32 cellular contexts compared by ENCODE assay signal in genomic region chr11:77515483-77515882, GRCh38. TPM values are rescaled to one million over a fixed set of nuclear protein-coding genes. Genes with fewer than 3 reads are reported as not detected.
A peak's percentile ranks its signal among the peaks of the same experiment; 100 is the strongest.
DNase-seq lines count a peak whose midpoint lies in the region; ATAC-seq, FAIRE-seq and TF ChIP-seq lines count a peak whose summit lies in the region.
"Had no signal": no experiment of that assay in that cellular context is flagged by ENCODE, and none has a peak within 500 bp of the region (broad histone marks: within the 10 kb centered on the region; RNA-seq: fewer than 3 reads in every experiment).

No MANE protein-coding gene starts in this region.

- FAIRE-seq in bronchial epithelial cell (lab: Jason Lieb, UNC): no peak
- FAIRE-seq: keratinocyte, TTC549 had no signal

- TF ChIP-seq CTCF in bronchial epithelial cell (IDR thresholded peaks at IDR 0.05; ENCODE audit: insufficient read depth, low read length, severe bottlenecking) (no peak), transverse colon (IDR thresholded peaks at IDR 0.05) (no peak), A673 (conservative IDR thresholded peaks at IDR 0.05; ENCODE audit: low read depth, low read length) (no peak)

- H3K36me3 ChIP-seq in bronchial epithelial cell (ENCODE audit: control insufficient read depth, insufficient read depth, low read length): no peaks in the 10 kb centered on the region
- no peaks in the 10 kb centered on the region for H3K36me3 ChIP-seq in transverse colon
- H3K36me3 ChIP-seq in A673 (ENCODE audit: insufficient read depth, low read length, poor library complexity, severe bottlenecking): no peaks in the 10 kb centered on the region
- H3K36me3 ChIP-seq: neutrophil, spleen, thoracic aorta, vagina had no signal

- in situ Hi-C loops in transverse colon (cut with MboI; ENCODE audit: low pct_ligation_motif_present in 1 of 4, low pct_unique_long_range_greater_than_20kb in 1 of 4, low sequenced_read_pairs in 3 of 4): no loop called here

- H3K27ac ChIP-seq in transverse colon: peak overlapping the region in 1 of 4 donors; percentile 39
- no peak overlapping the region for H3K27ac ChIP-seq in A673 (ENCODE audit: low read depth, low read length, poor library complexity, severe bottlenecking)
- H3K27ac ChIP-seq: neutrophil, spleen, thoracic aorta, vagina had no signal

- peaks cover 0 to 12% (median 3%) of the 10 kb centered on the region in 4 donors for H3K4me1 ChIP-seq in transverse colon
- no peaks in the 10 kb centered on the region for H3K4me1 ChIP-seq in A673 (ENCODE audit: insufficient read depth, low read length, poor library complexity, severe bottlenecking)
- H3K4me1 ChIP-seq: vagina had no signal

- WGBS in transverse colon (ENCODE audit: low coverage in 1 of 2), 2 donors: 45 to 68% methylated on average over 3 of the region's 3 CpGs

- intact Hi-C loops in transverse colon (cut with DNase I; ENCODE audit: low total_unique reads) (no loop called here), A673 (cut with micrococcal nuclease; ENCODE audit: unreplicated experiment) (no loop called here)

- BruUV-seq in A673 (replicated peaks; lab: Mats Ljungman, UMichigan): no TSS peak

- POLR2A ChIA-PET in A673 (lab: Charles Lee; ENCODE audit: low non-redundant PET): no interaction called here

- H3K4me3 ChIP-seq in bronchial epithelial cell (ENCODE audit: low read depth, low read length) (no peak overlapping the region), transverse colon (no peak overlapping the region), A673 (ENCODE audit: low read depth, low read length, poor library complexity, severe bottlenecking) (no peak overlapping the region)
- H3K4me3 ChIP-seq: spleen, thoracic aorta, vagina had no signal

- no peaks in the 10 kb centered on the region for H3K27me3 ChIP-seq in bronchial epithelial cell (ENCODE audit: control insufficient read depth, insufficient read depth, low read length)
- H3K27me3 ChIP-seq in transverse colon: no peaks in the 10 kb centered on the region
- no peaks in the 10 kb centered on the region for H3K27me3 ChIP-seq in A673 (replicated peaks; ENCODE audit: insufficient read depth, low read depth, low read length, poor library complexity)
- H3K27me3 ChIP-seq: neutrophil, vagina had no signal

- H3K9me3 ChIP-seq in transverse colon (no peaks in the 10 kb centered on the region), A673 (ENCODE audit: low read depth, low read length, poor library complexity, severe bottlenecking) (no peaks in the 10 kb centered on the region)
- H3K9me3 ChIP-seq: neutrophil, spleen, thoracic aorta, vagina had no signal

- no peak for TF ChIP-seq EP300 in transverse colon (IDR thresholded peaks at IDR 0.05; ENCODE audit: low read depth)

- no peak for TF ChIP-seq POLR2A in transverse colon (IDR thresholded peaks at IDR 0.05)

- peak; percentile 27 for DNase-seq in SIG-M5 treated with dmso at 0.1 percent for 504 hours (lab: John Stamatoyannopoulos, UW; ENCODE audit: unreplicated experiment)
- DNase-seq in SIG-M5 (lab: John Stamatoyannopoulos, UW): no peak
- DNase-seq in LoVo (ENCODE audit: low spot score): peak; percentile 70
- peak; percentile 47 for DNase-seq in bronchial epithelial cell (ENCODE audit: low read depth)
- DNase-seq in transverse colon: peak; percentile 16
- no peak for DNase-seq in A673 (ENCODE audit: low spot score)
- DNase-seq in NOMO-1 (lab: John Stamatoyannopoulos, UW; ENCODE audit: unreplicated experiment in 2 of 2): no peak
- DNase-seq: ACHN; activated CD4-positive, alpha-beta T cell treated with anti-CD3 and anti-CD28 coated beads, Interleukin-2, amount 50 U/mL, for 48 hours; activated T-cell treated with anti-CD3 and anti-CD28 coated beads, Interleukin-2, amount 50 U/mL, for 72 hours; CD8-positive, alpha-beta T cell; central memory CD4-positive, alpha-beta T cell; effector memory CD8-positive, alpha-beta T cell; GDM1; head of caudate nucleus; naive B cell; NCI-H187; NCI-H526 treated with DMSO at 0.1 percent for 48 hours; posterior cingulate gyrus; right cardiac atrium; spleen; stimulated activated CD4-positive, alpha-beta T cell treated with anti-CD3 and anti-CD28 coated beads, Interleukin-2, amount 100 ng/mL, for 24 hours; stimulated activated CD8-positive, alpha-beta memory T cell treated with anti-CD3 and anti-CD28 coated beads, Interleukin-4, amount 100 ng/mL, for 48 hours; T-helper 17 cell had no signal

- ATAC-seq in GM21576 (IDR thresholded peaks at IDR 0.05; ENCODE audit: unreplicated experiment): no peak
- ATAC-seq: activated CD4-positive, CD25-positive, alpha-beta regulatory T cell treated with anti-CD3 and anti-CD28 coated beads, Interleukin-2, amount 50 U/mL, for 24 hours; activated T-cell treated with anti-CD3 and anti-CD28 coated beads, Interleukin-2, amount 50 U/mL, for 72 hours; CD8-positive, alpha-beta T cell; effector memory CD8-positive, alpha-beta T cell; HCT116; right cardiac atrium; T-helper 17 cell had no signal

- CTCF ChIA-PET in A673 (lab: Charles Lee): no interaction called here

RNA-seq across cellular contexts. Expression of gene PAK1, which starts 41.6 kb away (rescaled TPM):
- total RNA-seq in bronchial epithelial cell (35.8 and 59.5 TPM in 2 replicates), transverse colon (100 to 1,000 TPM; 104 to 222 (median 128) TPM), A673 (2021) (44.2 and 50.8 TPM in 2 replicates)

Comparison
In these comparisons a context has a peak if more than half of its experiments do, and no peak if none do; other contexts are left out.
1. DNase-seq: peak in SIG-M5 treated with dmso at 0.1 percent for 504 hours (single experiment), LoVo (single experiment), bronchial epithelial cell (single experiment) and transverse colon (single experiment); none in SIG-M5 (single experiment), A673 (single experiment) and NOMO-1 (0 of 2).